ENCODE assay signal across 2 cellular contexts in the genomic region with DNA sequence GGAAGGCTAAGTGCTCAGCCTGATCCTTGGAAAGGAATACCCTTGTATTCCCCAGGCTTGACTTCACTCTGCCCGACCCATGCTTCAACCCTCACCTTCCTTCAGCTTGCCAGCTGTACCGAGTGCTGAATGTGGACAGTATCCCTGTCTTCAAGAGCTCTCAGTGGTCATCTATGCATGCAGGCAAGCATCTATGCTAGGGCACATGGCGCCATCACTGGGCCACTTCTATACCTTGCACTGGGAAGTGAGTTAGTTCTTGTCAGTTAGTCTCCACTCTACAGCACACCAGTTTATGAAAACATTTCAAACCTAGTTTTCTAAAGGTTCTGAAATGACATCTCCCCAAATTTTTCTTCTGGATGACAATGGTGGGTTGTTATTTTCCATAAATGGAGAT.
TF ChIP-seq lines count a peak whose summit lies in the region.

No MANE protein-coding gene starts in this region.

TF ChIP-seq in HepG2, 621 proteins besides CTCF, POLR2A, EP300 and RAD21:
- no peak for TF ChIP-seq RBM39 (IDR thresholded peaks at IDR 0.05; ENCODE audit: low read depth, low read length, poor library complexity, severe bottlenecking)
- no peak for TF ChIP-seq SSRP1 (CRISPR knock-in tag; IDR thresholded peaks at IDR 0.05)
- TF ChIP-seq, protein P1, sequence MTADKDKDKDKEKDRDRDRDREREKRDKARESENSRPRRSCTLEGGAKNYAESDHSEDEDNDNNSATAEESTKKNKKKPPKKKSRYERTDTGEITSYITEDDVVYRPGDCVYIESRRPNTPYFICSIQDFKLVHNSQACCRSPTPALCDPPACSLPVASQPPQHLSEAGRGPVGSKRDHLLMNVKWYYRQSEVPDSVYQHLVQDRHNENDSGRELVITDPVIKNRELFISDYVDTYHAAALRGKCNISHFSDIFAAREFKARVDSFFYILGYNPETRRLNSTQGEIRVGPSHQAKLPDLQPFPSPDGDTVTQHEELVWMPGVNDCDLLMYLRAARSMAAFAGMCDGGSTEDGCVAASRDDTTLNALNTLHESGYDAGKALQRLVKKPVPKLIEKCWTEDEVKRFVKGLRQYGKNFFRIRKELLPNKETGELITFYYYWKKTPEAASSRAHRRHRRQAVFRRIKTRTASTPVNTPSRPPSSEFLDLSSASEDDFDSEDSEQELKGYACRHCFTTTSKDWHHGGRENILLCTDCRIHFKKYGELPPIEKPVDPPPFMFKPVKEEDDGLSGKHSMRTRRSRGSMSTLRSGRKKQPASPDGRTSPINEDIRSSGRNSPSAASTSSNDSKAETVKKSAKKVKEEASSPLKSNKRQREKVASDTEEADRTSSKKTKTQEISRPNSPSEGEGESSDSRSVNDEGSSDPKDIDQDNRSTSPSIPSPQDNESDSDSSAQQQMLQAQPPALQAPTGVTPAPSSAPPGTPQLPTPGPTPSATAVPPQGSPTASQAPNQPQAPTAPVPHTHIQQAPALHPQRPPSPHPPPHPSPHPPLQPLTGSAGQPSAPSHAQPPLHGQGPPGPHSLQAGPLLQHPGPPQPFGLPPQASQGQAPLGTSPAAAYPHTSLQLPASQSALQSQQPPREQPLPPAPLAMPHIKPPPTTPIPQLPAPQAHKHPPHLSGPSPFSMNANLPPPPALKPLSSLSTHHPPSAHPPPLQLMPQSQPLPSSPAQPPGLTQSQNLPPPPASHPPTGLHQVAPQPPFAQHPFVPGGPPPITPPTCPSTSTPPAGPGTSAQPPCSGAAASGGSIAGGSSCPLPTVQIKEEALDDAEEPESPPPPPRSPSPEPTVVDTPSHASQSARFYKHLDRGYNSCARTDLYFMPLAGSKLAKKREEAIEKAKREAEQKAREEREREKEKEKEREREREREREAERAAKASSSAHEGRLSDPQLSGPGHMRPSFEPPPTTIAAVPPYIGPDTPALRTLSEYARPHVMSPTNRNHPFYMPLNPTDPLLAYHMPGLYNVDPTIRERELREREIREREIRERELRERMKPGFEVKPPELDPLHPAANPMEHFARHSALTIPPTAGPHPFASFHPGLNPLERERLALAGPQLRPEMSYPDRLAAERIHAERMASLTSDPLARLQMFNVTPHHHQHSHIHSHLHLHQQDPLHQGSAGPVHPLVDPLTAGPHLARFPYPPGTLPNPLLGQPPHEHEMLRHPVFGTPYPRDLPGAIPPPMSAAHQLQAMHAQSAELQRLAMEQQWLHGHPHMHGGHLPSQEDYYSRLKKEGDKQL (CRISPR knock-in tag; IDR thresholded peaks at IDR 0.05; ENCODE audit: low read depth), result no peak
- TF ChIP-seq ZNF790 (CRISPR knock-in tag; IDR thresholded peaks at IDR 0.05; ENCODE audit: borderline replicate concordance), result no peak
- TF ChIP-seq SMAD1 (CRISPR knock-in tag; IDR thresholded peaks at IDR 0.05; ENCODE audit: borderline replicate concordance, low read depth), result no peak
- TF ChIP-seq ZNF510 (CRISPR knock-in tag; IDR thresholded peaks at IDR 0.05; ENCODE audit: low read depth), result no peak
- TF ChIP-seq ZNF296 (CRISPR knock-in tag; conservative IDR thresholded peaks at IDR 0.05), result no peak
- no peak for TF ChIP-seq HNF4A (CRISPR knock-in tag; IDR thresholded peaks at IDR 0.05)
TF ChIP-seq in HepG2: peak in this region for 0.

TF ChIP-seq in SK-N-SH, 30 proteins besides CTCF, POLR2A, EP300 and RAD21:
- TF ChIP-seq MXI1 (IDR thresholded peaks at IDR 0.05; ENCODE audit: low read depth, low read length) (no peak), FOXM1 (IDR thresholded peaks at IDR 0.05; ENCODE audit: low read depth) (no peak), RFX5 (IDR thresholded peaks at IDR 0.05; ENCODE audit: low read length) (no peak), EZH2phosphoT487 (IDR thresholded peaks at IDR 0.05; ENCODE audit: borderline replicate concordance, low read depth) (no peak), TCF12 (IDR thresholded peaks at IDR 0.05) (no peak), NRF1 (IDR thresholded peaks at IDR 0.05; ENCODE audit: low read depth, low read length) (no peak), FOXJ3 (CRISPR knock-in tag; IDR thresholded peaks at IDR 0.05) (no peak), ELF1 (IDR thresholded peaks at IDR 0.05) (no peak), CHD2 (IDR thresholded peaks at IDR 0.05; ENCODE audit: low read length, partially characterized antibody) (no peak), TAF1 (IDR thresholded peaks at IDR 0.05; ENCODE audit: borderline replicate concordance, low read depth, low read length) (no peak), GATA2 (CRISPR knock-in tag; IDR thresholded peaks at IDR 0.05) (no peak), FOSL2 (IDR thresholded peaks at IDR 0.05; ENCODE audit: borderline replicate concordance, low read depth) (no peak), POLR2AphosphoS5 (IDR thresholded peaks at IDR 0.05; ENCODE audit: low read depth, low read length) (no peak), YY1 (IDR thresholded peaks at IDR 0.05; ENCODE audit: low read depth) (no peak), JUND (IDR thresholded peaks at IDR 0.05) (no peak)
- TF ChIP-seq, protein P2, sequence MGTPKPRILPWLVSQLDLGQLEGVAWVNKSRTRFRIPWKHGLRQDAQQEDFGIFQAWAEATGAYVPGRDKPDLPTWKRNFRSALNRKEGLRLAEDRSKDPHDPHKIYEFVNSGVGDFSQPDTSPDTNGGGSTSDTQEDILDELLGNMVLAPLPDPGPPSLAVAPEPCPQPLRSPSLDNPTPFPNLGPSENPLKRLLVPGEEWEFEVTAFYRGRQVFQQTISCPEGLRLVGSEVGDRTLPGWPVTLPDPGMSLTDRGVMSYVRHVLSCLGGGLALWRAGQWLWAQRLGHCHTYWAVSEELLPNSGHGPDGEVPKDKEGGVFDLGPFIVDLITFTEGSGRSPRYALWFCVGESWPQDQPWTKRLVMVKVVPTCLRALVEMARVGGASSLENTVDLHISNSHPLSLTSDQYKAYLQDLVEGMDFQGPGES (IDR thresholded peaks at IDR 0.05; ENCODE audit: low read depth, low read length), result no peak
- TF ChIP-seq, protein P3, sequence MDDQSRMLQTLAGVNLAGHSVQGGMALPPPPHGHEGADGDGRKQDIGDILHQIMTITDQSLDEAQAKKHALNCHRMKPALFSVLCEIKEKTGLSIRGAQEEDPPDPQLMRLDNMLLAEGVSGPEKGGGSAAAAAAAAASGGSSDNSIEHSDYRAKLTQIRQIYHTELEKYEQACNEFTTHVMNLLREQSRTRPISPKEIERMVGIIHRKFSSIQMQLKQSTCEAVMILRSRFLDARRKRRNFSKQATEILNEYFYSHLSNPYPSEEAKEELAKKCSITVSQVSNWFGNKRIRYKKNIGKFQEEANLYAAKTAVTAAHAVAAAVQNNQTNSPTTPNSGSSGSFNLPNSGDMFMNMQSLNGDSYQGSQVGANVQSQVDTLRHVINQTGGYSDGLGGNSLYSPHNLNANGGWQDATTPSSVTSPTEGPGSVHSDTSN (IDR thresholded peaks at IDR 0.05), result no peak
